ENCODE assay signal across 17 cellular contexts in the genomic region with DNA sequence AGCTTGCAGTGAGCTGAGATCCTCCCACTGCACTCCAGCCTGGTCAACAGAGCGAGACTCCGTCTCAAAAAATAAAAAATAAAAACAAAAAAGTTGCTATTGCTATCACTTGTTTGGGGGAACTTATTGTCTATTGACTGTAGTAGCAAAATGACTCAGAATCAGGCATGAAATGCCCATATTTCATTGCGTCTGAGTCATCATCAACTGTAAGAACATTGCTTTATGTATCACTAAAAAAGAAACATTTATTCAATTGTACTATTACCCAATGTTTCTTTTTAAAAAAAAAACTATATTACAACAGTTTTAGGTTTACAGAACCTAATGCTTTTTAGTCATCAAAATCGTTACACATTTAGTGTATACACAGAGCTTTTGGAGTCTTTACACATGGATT.
DNase-seq lines count a peak whose midpoint lies in the region; ATAC-seq, FAIRE-seq and TF ChIP-seq lines count a peak whose summit lies in the region.
"Had no signal": no experiment of that assay in that cellular context is flagged by ENCODE, and none has a peak within 500 bp of the region (broad histone marks: within the 10 kb centered on the region; RNA-seq: fewer than 3 reads in every experiment).

No MANE protein-coding gene starts in this region.

- H3K4me2 ChIP-seq in osteoblast (ENCODE audit: insufficient read depth, low read length): no peak overlapping the region

- no peak for TF ChIP-seq POLR2A in lower leg skin (IDR thresholded peaks at IDR 0.05)
- TF ChIP-seq POLR2A in GM12892 (IDR thresholded peaks at IDR 0.05; ENCODE audit: low read depth, low read length): no peak

- no peak overlapping the region for H2AFZ ChIP-seq in osteoblast (ENCODE audit: low read length)

- H3K4me1 ChIP-seq in osteoblast (ENCODE audit: insufficient read depth, low read length): peaks cover 9% of the 10 kb centered on the region

- no peaks in the 10 kb centered on the region for H3K9me3 ChIP-seq in osteoblast (ENCODE audit: low read depth, low read length)

- no peaks in the 10 kb centered on the region for H3K36me3 ChIP-seq in osteoblast (ENCODE audit: insufficient read depth, low read length)

- no peak for FAIRE-seq in GM12892 (lab: Jason Lieb, UNC)
- FAIRE-seq: K562 had no signal

- no peaks in the 10 kb centered on the region for H3K79me2 ChIP-seq in osteoblast (ENCODE audit: insufficient read depth, low read length)

- ATAC-seq in GM19351 (IDR thresholded peaks at IDR 0.05; ENCODE audit: unreplicated experiment): no peak
- ATAC-seq: CD8-positive, alpha-beta T cell; K562; left lobe of liver had no signal

- H4K20me1 ChIP-seq in osteoblast (ENCODE audit: insufficient read depth, low read length): no peaks in the 10 kb centered on the region

- no peak overlapping the region for H3K27ac ChIP-seq in osteoblast (ENCODE audit: low read depth, low read length)

- DNase-seq in EL (peak; percentile 82), MV-4-11 (lab: John Stamatoyannopoulos, UW) (peak; percentile 44), dedifferentiated amniotic fluid mesenchymal stem cell (ENCODE audit: extremely low spot score) (peak; percentile 59), osteoblast (ENCODE audit: insufficient read length, low spot score, missing footprints) (peak; percentile 92), lower leg skin (ENCODE audit: low spot score in 2 of 2) (no peak), GM12892 (ENCODE audit: insufficient read length) (no peak)
- DNase-seq in stimulated activated CD4-positive, alpha-beta T cell treated with anti-CD3 and anti-CD28 coated beads, Interleukin-1b, Interleukin-23, amount 100 ng/mL, for 48 hours: no peak
- DNase-seq: CD8-positive, alpha-beta T cell; GDM1; H7; naive B cell; NCI-H1436 treated with DMSO at 0.1 percent for 48 hours; NCI-H510A treated with DMSO at 0.1 percent for 48 hours; stimulated activated CD4-positive, alpha-beta T cell treated with anti-CD3 and anti-CD28 coated beads, Interleukin-2, amount 100 ng/mL, for 24 hours had no signal

- no peak for TF ChIP-seq CTCF in osteoblast (IDR thresholded peaks at IDR 0.05; ENCODE audit: extremely low read depth, low read depth, low read length)
- TF ChIP-seq CTCF in lower leg skin (IDR thresholded peaks at IDR 0.05): no peak

- intact Hi-C loops in lower leg skin (cut with DNase I; ENCODE audit: low total_unique reads): no loop called here

- H3K4me3 ChIP-seq in osteoblast (ENCODE audit: insufficient read depth, low read length) (no peak overlapping the region), lower leg skin (ENCODE audit: low read depth, poor library complexity, severe bottlenecking) (no peak overlapping the region)
- H3K4me3 ChIP-seq: K562 had no signal

- H3K27me3 ChIP-seq in osteoblast (ENCODE audit: insufficient read depth, low read length): peaks cover 37% of the 10 kb centered on the region

- WGBS in lower leg skin, 2 donors: 76 to 79% methylated on average over 4 of the region's 4 CpGs

Comparison
In these comparisons a context has a peak if more than half of its experiments do, and no peak if none do; other contexts are left out.
1. DNase-seq: peak in EL (single experiment), MV-4-11 (single experiment), dedifferentiated amniotic fluid mesenchymal stem cell (single experiment) and osteoblast (single experiment); none in lower leg skin (0 of 2), GM12892 (single experiment) and stimulated activated CD4-positive, alpha-beta T cell treated with anti-CD3 and anti-CD28 coated beads, Interleukin-1b, Interleukin-23, amount 100 ng/mL, for 48 hours (single experiment).